ENCODE assay signal across 12 cellular contexts in genomic region chr16:3490911-3491629, GRCh38. TPM values are rescaled to one million over a fixed set of nuclear protein-coding genes. Genes with fewer than 3 reads are reported as not detected.
A peak's percentile ranks its signal among the peaks of the same experiment; 100 is the strongest.
DNase-seq lines count a peak whose midpoint lies in the region; ATAC-seq, FAIRE-seq and TF ChIP-seq lines count a peak whose summit lies in the region.
"Had no signal": no experiment of that assay in that cellular context is flagged by ENCODE, and none has a peak within 500 bp of the region (broad histone marks: within the 10 kb centered on the region; RNA-seq: fewer than 3 reads in every experiment).

No MANE protein-coding gene starts in this region.

- in situ Hi-C loops in K562 (cut with MboI), result loop anchor here (5.0 kb wide), 1 partner anchor 84 kb away; no protein-coding TSS in a partner anchor

- no peak for TF ChIP-seq POLR2A in K562 (conservative IDR thresholded peaks at IDR 0.05)

- no peak for TF ChIP-seq EP300 in K562 (IDR thresholded peaks at IDR 0.05; ENCODE audit: low read length)

- peaks cover 0 to 39% of the 10 kb centered on the region in 2 experiments; a peak in 2 of 5 replicates for H3K4me1 ChIP-seq in K562 (replicated peaks in 1 of 2; ENCODE audit: control insufficient read depth in 2 of 2, insufficient read depth in 2 of 2, low read length in 2 of 2)

- no peaks in the 10 kb centered on the region for H3K9me3 Mint-ChIP-seq in T-helper 2 cell treated with Interferon-gamma antibody and Interleukin-4, amounts not matched to agents 5 μg/mL and 100 μg/mL, for 36 hours

- H3K9ac ChIP-seq in K562 (ENCODE audit: insufficient read depth in 1 of 2, low read depth in 2 of 2, low read length in 2 of 2), result peak overlapping the region in 1 of 2 experiments; percentile 26; a peak in 1 of 4 replicates

- H3K4me2 ChIP-seq in K562 (ENCODE audit: insufficient read depth, low read length), result no peak overlapping the region

- H3K27me3 Mint-ChIP-seq in T-helper 2 cell treated with Interferon-gamma antibody and Interleukin-4, amounts not matched to agents 5 μg/mL and 100 μg/mL, for 36 hours (ENCODE audit: low read depth), result no peaks in the 10 kb centered on the region

- peaks cover 6% of the 10 kb centered on the region; the same call in 1 of the 3 replicates for H3K36me3 ChIP-seq in K562 (ENCODE audit: control insufficient read depth, insufficient read depth, low read length)

- peak in 1 of 2 experiments; percentile 60; a peak in 2 of 4 replicates for TF ChIP-seq RAD21 in K562 (CRISPR knock-in tag; conservative IDR thresholded peaks at IDR 0.05 in 1 of 2, IDR thresholded peaks at IDR 0.05 in 1 of 2)

- WGBS in K562 (ENCODE audit: insufficient coverage, low coverage, missing lambda C conversion rate), result 32% methylated on average over 15 of the region's 17 CpGs

- H3K27me3 ChIP-seq in K562 (ENCODE audit: control insufficient read depth in 2 of 2, insufficient read depth in 2 of 2, low read length in 2 of 2), result no peaks in the 10 kb centered on the region
- H3K27me3 ChIP-seq: neutrophil, upper lobe of left lung had no signal

- no peak overlapping the region for H3K27ac ChIP-seq in K562 (ENCODE audit: extremely low read depth, low read depth, low read length)
- H3K27ac ChIP-seq: neutrophil, upper lobe of left lung had no signal

- CTCF ChIA-PET in K562 (lab: Yijun Ruan, JAX; ENCODE audit: low intra/inter-chr PET ratio), result no interaction called here

- DNase-seq in T-helper 2 cell treated with Interferon-gamma antibody and Interleukin-4, amounts not matched to agents 5 μg/mL and 100 μg/mL, for 36 hours (ENCODE audit: low spot score), result no peak
- no peak for DNase-seq in T-helper 2 cell
- peak; percentile 76 for DNase-seq in NCI-H1092 (lab: John Stamatoyannopoulos, UW)
- DNase-seq in K562 (ENCODE audit: extremely low read depth in 1 of 4, low spot score in 3 of 4), result peak; percentile 31 to 57 (median 41)
- DNase-seq in skeletal muscle cell (ENCODE audit: low read depth), result peak; percentile 39
- DNase-seq in EL, result no peak
- no peak for DNase-seq in NOMO-1 treated with dmso at 0.1 percent for 144 hours (lab: John Stamatoyannopoulos, UW; ENCODE audit: unreplicated experiment)
- DNase-seq: upper lobe of left lung had no signal

- FAIRE-seq in K562 (lab: Jason Lieb, UNC), result peak; percentile 71

- H3K4me1 Mint-ChIP-seq in T-helper 2 cell treated with Interferon-gamma antibody and Interleukin-4, amounts not matched to agents 5 μg/mL and 100 μg/mL, for 36 hours (ENCODE audit: low read depth), result no peaks in the 10 kb centered on the region

- no peaks in the 10 kb centered on the region for H3K36me3 Mint-ChIP-seq in T-helper 2 cell treated with Interferon-gamma antibody and Interleukin-4, amounts not matched to agents 5 μg/mL and 100 μg/mL, for 36 hours (ENCODE audit: low read depth)

- H2AFZ ChIP-seq in K562 (ENCODE audit: low read depth, low read length), result no peak overlapping the region

- intact Hi-C loops in K562 (cut with micrococcal nuclease), result loop anchor here (10.0 kb wide), 1 partner anchor 126 kb away; no protein-coding TSS in a partner anchor

- ATAC-seq in K562 (peak; percentile 68), HG03442 (IDR thresholded peaks at IDR 0.05; ENCODE audit: unreplicated experiment) (no peak)

- H3K9me3 ChIP-seq in K562 (replicated peaks; ENCODE audit: control insufficient read depth, insufficient read depth, low read depth, low read length), result no peaks in the 10 kb centered on the region; the same call in 1 of the 2 replicates
- H3K9me3 ChIP-seq: neutrophil, upper lobe of left lung had no signal

- POLR2A ChIA-PET in K562 (lab: Yijun Ruan, JAX), result interaction anchor here (0.6 kb wide), 1 partner anchor 226 kb away, joined by 3 read pairs; the partner anchor contains the start of gene TRAP1

- no TSS peak for BruUV-seq in K562 (replicated peaks; lab: Mats Ljungman, UMichigan)

- H3K4me3 ChIP-seq in K562 (no peak overlapping the region), skeletal muscle cell (ENCODE audit: low read depth, low read length) (no peak overlapping the region)
- H3K4me3 ChIP-seq: upper lobe of left lung had no signal

- H3K27ac Mint-ChIP-seq in T-helper 2 cell treated with Interferon-gamma antibody and Interleukin-4, amounts not matched to agents 5 μg/mL and 100 μg/mL, for 36 hours, result peak overlapping the region; percentile 45

- no peak overlapping the region for H3K4me3 Mint-ChIP-seq in T-helper 2 cell treated with Interferon-gamma antibody and Interleukin-4, amounts not matched to agents 5 μg/mL and 100 μg/mL, for 36 hours

- H3K9me1 ChIP-seq in K562 (ENCODE audit: control insufficient read depth, insufficient read depth, low read length), result no peaks in the 10 kb centered on the region

- TF ChIP-seq CTCF in K562 (IDR thresholded peaks at IDR 0.05 in 2 of 3, conservative IDR thresholded peaks at IDR 0.05 in 1 of 3; ENCODE audit: insufficient read depth in 2 of 3, low read depth in 1 of 3, low read length in 3 of 3), result peak; percentile 37 to 53 (median 42); a peak in 5 of 6 replicates

- no peaks in the 10 kb centered on the region for H3K79me2 ChIP-seq in K562 (ENCODE audit: control insufficient read depth, insufficient read depth, low read length)

- H4K20me1 ChIP-seq in K562 (replicated peaks; ENCODE audit: control insufficient read depth, insufficient read depth, low read length), result no peaks in the 10 kb centered on the region; the same call in 1 of the 2 replicates

RNA-seq across cellular contexts. Expression of gene C16orf90, which starts 4.2 kb away (rescaled TPM):
- not detected in 2 replicates for total RNA-seq in K562 (2011; cell fraction: chromatin; rRNA removed; ENCODE audit: low replicate concordance)
- not detected in 2 replicates for total RNA-seq in K562 (2011; cell fraction: nucleolus; rRNA removed)
- not detected in 2 replicates for total RNA-seq in K562 (2011; cell fraction: nucleoplasm; rRNA removed)
- total RNA-seq in K562 (2014; rRNA removed) (not detected in 2 replicates), K562 (2014; rRNA removed; fragmentation: Illumina TruSeq; extraction: Trizol) (not detected in 2 replicates), K562 (2015; rRNA removed; fragmentation: Illumina TruSeq; extraction: Trizol) (not detected in 2 replicates), K562 (2021) (not detected in 2 replicates)
- polyA plus RNA-seq in K562 (2011; rRNA removed) (not detected in 2 replicates), K562 (2014; fragmentation: Illumina TruSeq; extraction: Trizol) (not detected in 2 replicates), K562 (2014; fragmentation: Nextera tagmentation; extraction: Ambion mirVana) (not detected), K562 (2014; rRNA removed) (not detected in 2 replicates)
- not detected in 2 replicates for polyA plus RNA-seq in K562 (2011; cell fraction: cytosol; rRNA removed)
- polyA plus RNA-seq in K562 (2011; cell fraction: nucleus; rRNA removed), result not detected in 2 replicates
- not detected in 2 replicates for polyA plus RNA-seq in K562 (2012)
- polyA minus RNA-seq in K562 (2011; rRNA and poly(A)+ RNA removed), result not detected in 2 replicates
- not detected in 2 replicates for polyA minus RNA-seq in K562 (2011; cell fraction: cytosol; rRNA and poly(A)+ RNA removed)
- not detected in 2 replicates for polyA minus RNA-seq in K562 (2011; cell fraction: nucleus; rRNA and poly(A)+ RNA removed)
- total RNA-seq: SK-MEL-5, upper lobe of left lung had no signal
- polyA plus RNA-seq: AG04450 had no signal

RNA-seq across cellular contexts. Expression of gene CLUAP1, which starts 9.7 kb away (rescaled TPM):
- total RNA-seq in K562 (2011; cell fraction: chromatin; rRNA removed; ENCODE audit: low replicate concordance), result 4.7 and 8.8 TPM in 2 replicates
- total RNA-seq in K562 (2011; cell fraction: nucleolus; rRNA removed), result 2.0 and 3.0 TPM in 2 replicates
- 3.7 and 4.2 TPM in 2 replicates for total RNA-seq in K562 (2011; cell fraction: nucleoplasm; rRNA removed)
- total RNA-seq in K562 (2014; rRNA removed) (4.8 and 6.8 TPM in 2 replicates), K562 (2014; rRNA removed; fragmentation: Illumina TruSeq; extraction: Trizol) (10.8 and 11.0 TPM in 2 replicates), K562 (2015; rRNA removed; fragmentation: Illumina TruSeq; extraction: Trizol) (6.9 TPM in 2 replicates), K562 (2021) (6.2 and 6.7 TPM in 2 replicates)
- polyA plus RNA-seq in K562 (2011; rRNA removed) (2.2 and 7.8 TPM in 2 replicates), K562 (2014; fragmentation: Illumina TruSeq; extraction: Trizol) (5.9 and 8.3 TPM in 2 replicates), K562 (2014; fragmentation: Nextera tagmentation; extraction: Ambion mirVana) (10 to 100 TPM; 11.1 to 17.6 TPM), K562 (2014; rRNA removed) (4.9 and 6.6 TPM in 2 replicates)
- 1.1 and 1.7 TPM in 2 replicates for polyA plus RNA-seq in K562 (2011; cell fraction: cytosol; rRNA removed)
- 3.2 and 3.3 TPM in 2 replicates for polyA plus RNA-seq in K562 (2011; cell fraction: nucleus; rRNA removed)
- 5.3 and 6.6 TPM in 2 replicates for polyA plus RNA-seq in K562 (2012)
- 9.2 and 14.1 TPM in 2 replicates for polyA minus RNA-seq in K562 (2011; rRNA and poly(A)+ RNA removed)
- 2.0 and 6.1 TPM in 2 replicates for polyA minus RNA-seq in K562 (2011; cell fraction: cytosol; rRNA and poly(A)+ RNA removed)
- 3.0 and 3.2 TPM in 2 replicates for polyA minus RNA-seq in K562 (2011; cell fraction: nucleus; rRNA and poly(A)+ RNA removed)

RNA-seq across cellular contexts. Expression of gene NAA60, which starts 47.6 kb away (rescaled TPM):
- 23.6 and 31.0 TPM in 2 replicates for total RNA-seq in K562 (2011; cell fraction: chromatin; rRNA removed; ENCODE audit: low replicate concordance)
- total RNA-seq in K562 (2011; cell fraction: nucleolus; rRNA removed), result 14.6 and 17.7 TPM in 2 replicates
- 16.4 and 21.2 TPM in 2 replicates for total RNA-seq in K562 (2011; cell fraction: nucleoplasm; rRNA removed)
- total RNA-seq in K562 (2014; rRNA removed) (9.5 and 13.7 TPM in 2 replicates), K562 (2014; rRNA removed; fragmentation: Illumina TruSeq; extraction: Trizol) (9.7 and 13.8 TPM in 2 replicates), K562 (2015; rRNA removed; fragmentation: Illumina TruSeq; extraction: Trizol) (10.3 and 11.9 TPM in 2 replicates), K562 (2021) (34.4 and 35.4 TPM in 2 replicates)
- polyA plus RNA-seq in K562 (2011; rRNA removed) (16.0 and 17.2 TPM in 2 replicates), K562 (2014; fragmentation: Illumina TruSeq; extraction: Trizol) (41.8 and 49.4 TPM in 2 replicates), K562 (2014; fragmentation: Nextera tagmentation; extraction: Ambion mirVana) (1 to 10 TPM; 2.1 to 2.3 TPM), K562 (2014; rRNA removed) (21.6 and 25.1 TPM in 2 replicates)
- polyA plus RNA-seq in K562 (2011; cell fraction: cytosol; rRNA removed), result 13.5 and 27.6 TPM in 2 replicates
- 13.9 and 22.0 TPM in 2 replicates for polyA plus RNA-seq in K562 (2011; cell fraction: nucleus; rRNA removed)
- polyA plus RNA-seq in K562 (2012), result 28.6 and 41.3 TPM in 2 replicates
- 13.7 and 14.0 TPM in 2 replicates for polyA minus RNA-seq in K562 (2011; rRNA and poly(A)+ RNA removed)
- 15.2 and 15.6 TPM in 2 replicates for polyA minus RNA-seq in K562 (2011; cell fraction: cytosol; rRNA and poly(A)+ RNA removed)
- polyA minus RNA-seq in K562 (2011; cell fraction: nucleus; rRNA and poly(A)+ RNA removed), result 5.9 and 8.3 TPM in 2 replicates

RNA-seq across cellular contexts. Expression of gene ZNF597, which starts 47.8 kb away (rescaled TPM):
- total RNA-seq in K562 (2011; cell fraction: chromatin; rRNA removed; ENCODE audit: low replicate concordance), result 0.67 and 1.7 TPM in 2 replicates
- 0.53 and 0.67 TPM in 2 replicates for total RNA-seq in K562 (2011; cell fraction: nucleolus; rRNA removed)
- 0.95 and 1.5 TPM in 2 replicates for total RNA-seq in K562 (2011; cell fraction: nucleoplasm; rRNA removed)
- total RNA-seq in K562 (2014; rRNA removed) (0.20 and 0.68 TPM in 2 replicates), K562 (2014; rRNA removed; fragmentation: Illumina TruSeq; extraction: Trizol) (0.58 and 0.70 TPM in 2 replicates), K562 (2015; rRNA removed; fragmentation: Illumina TruSeq; extraction: Trizol) (0.57 and 0.62 TPM in 2 replicates), K562 (2021) (0.36 and 0.42 TPM in 2 replicates)
- polyA plus RNA-seq in K562 (2011; rRNA removed) (0.17 and 0.57 TPM in 2 replicates), K562 (2014; fragmentation: Illumina TruSeq; extraction: Trizol) (0.29 and 0.43 TPM in 2 replicates), K562 (2014; fragmentation: Nextera tagmentation; extraction: Ambion mirVana) (under 1 TPM; 0.14 to 0.31 TPM), K562 (2014; rRNA removed) (0.32 and 0.34 TPM in 2 replicates)
- 0.03 and 0.22 TPM in 2 replicates for polyA plus RNA-seq in K562 (2011; cell fraction: cytosol; rRNA removed)
- polyA plus RNA-seq in K562 (2011; cell fraction: nucleus; rRNA removed), result 0.27 and 0.73 TPM in 2 replicates
- polyA plus RNA-seq in K562 (2012), result 0.29 and 0.30 TPM in 2 replicates
- polyA minus RNA-seq in K562 (2011; rRNA and poly(A)+ RNA removed), result 0.32 and 1.0 TPM in 2 replicates
- 0.18 and 0.19 TPM in 2 replicates for polyA minus RNA-seq in K562 (2011; cell fraction: cytosol; rRNA and poly(A)+ RNA removed)
- 0.13 and 0.89 TPM in 2 replicates for polyA minus RNA-seq in K562 (2011; cell fraction: nucleus; rRNA and poly(A)+ RNA removed)

Comparison
In these comparisons a context has a peak if more than half of its experiments do, and no peak if none do; other contexts are left out.
1. DNase-seq: peak in NCI-H1092 (single experiment), K562 (4 of 4) and skeletal muscle cell (single experiment); none in T-helper 2 cell treated with Interferon-gamma antibody and Interleukin-4, amounts not matched to agents 5 μg/mL and 100 μg/mL, for 36 hours (single experiment), T-helper 2 cell (0 of 5), EL (single experiment) and NOMO-1 treated with dmso at 0.1 percent for 144 hours (single experiment).